In the genomic region with DNA sequence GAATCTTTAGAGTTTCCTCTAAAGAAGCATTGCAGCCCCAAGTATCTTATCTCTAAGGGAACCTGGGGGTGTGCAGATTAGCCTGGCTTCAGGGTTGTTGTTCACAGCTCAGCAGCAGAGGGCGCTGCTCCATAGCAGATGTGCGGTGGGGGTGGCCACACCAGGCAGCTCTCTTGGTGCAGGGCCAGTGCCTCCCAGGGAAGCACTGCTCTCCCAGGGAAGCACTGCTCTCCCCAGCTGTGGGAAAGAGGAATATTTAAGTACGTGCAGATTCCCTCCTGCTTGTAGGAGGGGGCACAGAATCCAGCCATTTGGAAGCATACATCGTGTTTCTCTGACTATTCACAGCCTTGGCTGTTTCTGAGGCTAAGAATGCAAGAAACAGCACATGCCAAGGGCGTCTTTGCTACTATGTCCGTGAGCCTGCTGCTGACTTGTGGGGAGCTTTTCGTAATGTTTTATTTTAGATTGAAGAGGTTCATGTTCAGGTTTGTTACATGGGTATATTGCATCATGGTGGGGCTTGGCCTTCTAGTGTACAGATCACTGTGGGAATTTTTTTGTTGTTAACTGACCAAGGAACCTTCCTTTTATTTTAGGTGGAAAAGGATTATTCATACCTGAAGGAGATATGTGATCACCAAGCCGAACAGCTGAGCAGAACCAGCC, we compare ENCODE assay signal across 9 cellular contexts.
DNase-seq lines count a peak whose midpoint lies in the region; ATAC-seq and TF ChIP-seq lines count a peak whose summit lies in the region.
"Had no signal": no experiment of that assay in that cellular context is flagged by ENCODE, and none has a peak within 500 bp of the region (broad histone marks: within the 10 kb centered on the region; RNA-seq: fewer than 3 reads in every experiment).

No MANE protein-coding gene starts in this region.

- no peaks in the 10 kb centered on the region for H3K4me1 Mint-ChIP-seq in central memory CD8-positive, alpha-beta T cell

- ATAC-seq in central memory CD8-positive, alpha-beta T cell (replicated peaks; ENCODE audit: extremely low read depth, poor library complexity, severe bottlenecking) = peak; percentile 73

- POLR2A ChIA-PET in HEK293T (lab: Yijun Ruan, JAX) = no interaction called here

- peaks cover 9% of the 10 kb centered on the region for H3K27me3 Mint-ChIP-seq in central memory CD8-positive, alpha-beta T cell
- H3K27me3 Mint-ChIP-seq: IgD-negative memory B cell had no signal

- no peaks in the 10 kb centered on the region for H3K9me3 Mint-ChIP-seq in central memory CD8-positive, alpha-beta T cell
- H3K9me3 Mint-ChIP-seq: IgD-negative memory B cell had no signal

- CTCF ChIA-PET in HEK293T (lab: Yijun Ruan, JAX) = interaction anchor here (0.8 to 1.8 kb wide), 8 partner anchors 18 to 235 kb away, joined by 3 to 7 read pairs (median 3); no protein-coding TSS in a partner anchor

- H3K36me3 Mint-ChIP-seq in central memory CD8-positive, alpha-beta T cell (ENCODE audit: insufficient read depth) = peaks cover 5% of the 10 kb centered on the region
- H3K36me3 Mint-ChIP-seq: IgD-negative memory B cell had no signal

- no peak overlapping the region for H3K4me3 Mint-ChIP-seq in central memory CD8-positive, alpha-beta T cell
- H3K4me3 Mint-ChIP-seq: IgD-negative memory B cell had no signal

- no peak overlapping the region for H3K27ac Mint-ChIP-seq in central memory CD8-positive, alpha-beta T cell (ENCODE audit: low read depth)
- H3K27ac Mint-ChIP-seq: IgD-negative memory B cell had no signal

- DNase-seq in COR-L47 (lab: John Stamatoyannopoulos, UW) = peak; percentile 56
- peak; percentile 80 for DNase-seq in HEK293T (ENCODE audit: extremely low spot score)
- peak; percentile 52 to 87 for DNase-seq in NCI-H446 (lab: John Stamatoyannopoulos, UW)
- peak; percentile 71 for DNase-seq in activated CD4-positive, alpha-beta T cell treated with anti-CD3 and anti-CD28 coated beads for 1 hour
- peak; percentile 48 to 55 for DNase-seq in central memory CD8-positive, alpha-beta T cell (ENCODE audit: low spot score in 2 of 2)
- DNase-seq in kidney tubule cell (ENCODE audit: low spot score) = peak; percentile 72
- DNase-seq in stimulated activated CD4-positive, alpha-beta T cell treated with anti-CD3 and anti-CD28 coated beads, Interleukin-2, amount 100 ng/mL, for 24 hours = peak; percentile 82 to 85
- DNase-seq in cerebellar nuclear complex (lab: John Stamatoyannopoulos, UW) = no peak

TF ChIP-seq in HEK293T, 16 proteins besides CTCF, POLR2A, EP300 and RAD21:
- TF ChIP-seq CTBP1 (IDR thresholded peaks at IDR 0.05; ENCODE audit: borderline replicate concordance) = no peak
- no peak for TF ChIP-seq ZNF384 (IDR thresholded peaks at IDR 0.05)
- TF ChIP-seq, protein P1, sequence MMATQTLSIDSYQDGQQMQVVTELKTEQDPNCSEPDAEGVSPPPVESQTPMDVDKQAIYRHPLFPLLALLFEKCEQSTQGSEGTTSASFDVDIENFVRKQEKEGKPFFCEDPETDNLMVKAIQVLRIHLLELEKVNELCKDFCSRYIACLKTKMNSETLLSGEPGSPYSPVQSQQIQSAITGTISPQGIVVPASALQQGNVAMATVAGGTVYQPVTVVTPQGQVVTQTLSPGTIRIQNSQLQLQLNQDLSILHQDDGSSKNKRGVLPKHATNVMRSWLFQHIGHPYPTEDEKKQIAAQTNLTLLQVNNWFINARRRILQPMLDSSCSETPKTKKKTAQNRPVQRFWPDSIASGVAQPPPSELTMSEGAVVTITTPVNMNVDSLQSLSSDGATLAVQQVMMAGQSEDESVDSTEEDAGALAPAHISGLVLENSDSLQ (IDR thresholded peaks at IDR 0.05) = no peak
- TF ChIP-seq FOXM1 (IDR thresholded peaks at IDR 0.05; ENCODE audit: borderline replicate concordance) = no peak

Comparison
In these comparisons a context has a peak if more than half of its experiments do, and no peak if none do; other contexts are left out.
1. DNase-seq: peak in COR-L47 (single experiment), HEK293T (single experiment), NCI-H446 (2 of 2), activated CD4-positive, alpha-beta T cell treated with anti-CD3 and anti-CD28 coated beads for 1 hour (single experiment), central memory CD8-positive, alpha-beta T cell (2 of 2), kidney tubule cell (single experiment) and stimulated activated CD4-positive, alpha-beta T cell treated with anti-CD3 and anti-CD28 coated beads, Interleukin-2, amount 100 ng/mL, for 24 hours (2 of 2); none in cerebellar nuclear complex (0 of 2).